In the genomic region with DNA sequence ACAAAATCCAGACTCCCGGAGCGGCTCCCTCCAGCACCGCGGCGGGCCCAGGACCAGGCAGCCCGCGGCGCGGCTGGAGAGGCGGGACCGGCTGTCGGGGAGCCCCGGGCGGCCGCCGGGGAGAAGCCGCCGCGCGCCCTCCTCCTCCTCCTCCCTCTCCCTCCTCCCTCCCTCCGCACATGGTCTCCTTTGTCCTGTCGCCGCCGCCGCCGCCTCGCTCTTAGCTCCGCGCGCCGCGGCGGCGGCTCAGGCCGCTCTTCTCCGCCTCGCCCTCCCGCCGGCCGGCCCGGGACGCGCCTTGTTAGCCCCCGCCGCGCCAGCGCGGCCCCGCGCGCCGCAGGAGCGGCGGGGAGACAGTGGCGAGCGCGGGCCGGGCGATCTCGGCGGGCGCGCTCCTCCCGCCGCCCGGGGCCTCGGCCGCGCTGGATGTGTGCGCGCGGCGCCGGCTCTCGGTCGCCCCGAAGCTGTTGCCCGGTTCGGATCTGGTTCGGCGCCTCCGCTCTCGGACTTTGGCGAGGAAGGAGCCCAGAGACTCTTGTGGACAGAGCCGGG, we compare ENCODE assay signal across 7 cellular contexts.
DNase-seq lines count a peak whose midpoint lies in the region; ATAC-seq, FAIRE-seq and TF ChIP-seq lines count a peak whose summit lies in the region.

No MANE protein-coding gene starts in this region.

- WGBS in heart left ventricle, 4 donors = 0 to 1% (median 0%) methylated on average over 27 to 85 of the region's 85 CpGs
- WGBS in ovary, 3 donors = 0 to 1% (median 1%) methylated on average over 36 to 85 of the region's 85 CpGs

- peaks cover 0 to 22% (median 0%) of the 10 kb centered on the region in 9 donors for H3K27me3 ChIP-seq in heart left ventricle
- H3K27me3 ChIP-seq in ovary = no peaks in the 10 kb centered on the region

- no peak for DNase-seq in Jurkat, Clone E6-1 (ENCODE audit: low read depth, low spot score)
- DNase-seq in activated gamma-delta T cell (lab: John Stamatoyannopoulos, UW) = peak; percentile 24
- DNase-seq in heart left ventricle = peak; percentile 37 to 76 (median 46)
- DNase-seq in ovary = peak; percentile 33 to 68 (median 60)
- DNase-seq in D721Med (ENCODE audit: insufficient read length, low spot score) = no peak

- peaks cover 0 to 21% (median 8%) of the 10 kb centered on the region in 12 donors for H3K4me1 ChIP-seq in heart left ventricle
- H3K4me1 ChIP-seq in ovary (ENCODE audit: insufficient read depth) = peaks cover 3% of the 10 kb centered on the region

- H3K36me3 ChIP-seq in heart left ventricle (peaks cover 0 to 7% (median 0%) of the 10 kb centered on the region in 9 donors), ovary (no peaks in the 10 kb centered on the region)

- peak overlapping the region; percentile 1 to 82 (median 66) for H3K27ac ChIP-seq in heart left ventricle
- peak overlapping the region; percentile 73 to 88 for H3K27ac ChIP-seq in ovary

- FAIRE-seq in D721Med (lab: Jason Lieb, UNC) = no peak

- TF ChIP-seq CTCF in heart left ventricle (IDR thresholded peaks at IDR 0.05) (no peak), ovary (IDR thresholded peaks at IDR 0.05) (no peak), D721Med (IDR thresholded peaks at IDR 0.05; ENCODE audit: insufficient read depth, missing control alignments) (no peak)

- H3K4me3 ChIP-seq in GM08714 (ENCODE audit: low read length) = peak overlapping the region; percentile 89
- H3K4me3 ChIP-seq in Jurkat, Clone E6-1 (ENCODE audit: low read length) = peak overlapping the region; percentile 72
- peak overlapping the region; percentile 66 to 89 (median 79) for H3K4me3 ChIP-seq in heart left ventricle
- peak overlapping the region; percentile 58 for H3K4me3 ChIP-seq in ovary

- ATAC-seq in GM21447 (IDR thresholded peaks at IDR 0.05; ENCODE audit: unreplicated experiment) = peak; percentile 37
- ATAC-seq in heart left ventricle = peak; percentile 2 to 56 (median 41)

- intact Hi-C loops in heart left ventricle (cut with DNase I) (loop anchor here in 5 of 10 donors (10.0 kb wide), 9 partner anchors 80 to 1100 kb away; a partner anchor contains a TSS), ovary (cut with DNase I) (loop anchor here in 2 of 4 donors (10.0 kb wide), 2 partner anchors 650 to 1100 kb away; a partner anchor contains a TSS)

- no peak for TF ChIP-seq EP300 in ovary (IDR thresholded peaks at IDR 0.05)

- TF ChIP-seq POLR2A in heart left ventricle (IDR thresholded peaks at IDR 0.05) = no peak
- TF ChIP-seq POLR2A in ovary (IDR thresholded peaks at IDR 0.05) = no peak

- H3K9me3 ChIP-seq in heart left ventricle = no peaks in the 10 kb centered on the region
- no peaks in the 10 kb centered on the region for H3K9me3 ChIP-seq in ovary

Comparison
In these comparisons a context has a peak if more than half of its experiments do, and no peak if none do; other contexts are left out.
1. DNase-seq: peak in activated gamma-delta T cell (single experiment), heart left ventricle (5 of 5) and ovary (5 of 5); none in Jurkat, Clone E6-1 (single experiment) and D721Med (single experiment).
2. Peak in every context shown above with its lines, with median percentiles within 50 percentile points of each other: H3K4me3 ChIP-seq.